ENCODE assay signal across 19 cellular contexts in the genomic region with DNA sequence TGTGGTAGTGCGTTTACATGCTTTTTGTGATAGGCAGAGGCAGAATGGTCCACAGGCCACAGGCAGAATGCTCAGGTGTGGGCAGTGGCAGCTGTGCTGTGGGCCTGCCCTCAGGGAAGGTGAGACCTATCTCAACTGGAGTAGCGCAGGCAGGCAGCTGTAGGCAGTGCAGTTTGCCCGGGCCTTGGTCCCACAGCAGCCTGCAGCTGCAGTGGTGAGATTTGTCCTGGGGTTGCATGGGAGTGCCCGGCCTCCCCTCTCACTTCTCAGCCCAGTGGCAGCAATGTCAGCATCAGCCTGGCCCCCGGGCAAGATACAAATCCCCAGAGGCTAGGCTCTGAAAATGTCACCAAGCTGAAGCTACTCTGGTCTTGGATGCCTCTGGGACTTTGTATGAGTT.
"Had no signal": no experiment of that assay in that cellular context is flagged by ENCODE, and none has a peak within 500 bp of the region (broad histone marks: within the 10 kb centered on the region; RNA-seq: fewer than 3 reads in every experiment).

No MANE protein-coding gene starts in this region.

- DNase-seq: esophagus squamous epithelium; foreskin fibroblast; kidney; left cardiac atrium; left ventricle myocardium inferior; lower lobe of right lung; mesenchymal stem cell; midbrain; psoas muscle; retina; spleen; stimulated activated CD4-positive, alpha-beta T cell treated with anti-CD3 and anti-CD28 coated beads, Interleukin-15, amount 100 ng/mL, for 24 hours; stimulated activated CD4-positive, alpha-beta T cell treated with anti-CD3 and anti-CD28 coated beads, Interleukin-1b, Interleukin-23, amount 100 ng/mL, for 48 hours; stimulated activated CD4-positive, alpha-beta T cell treated with anti-CD3 and anti-CD28 coated beads, Interleukin-4, amount 100 ng/mL, for 24 hours; stimulated activated naive CD8-positive, alpha-beta T cell treated with anti-CD3 and anti-CD28 coated beads, Interleukin-15, amount 100 ng/mL, for 72 hours; transverse colon had no signal

- H3K9me3 ChIP-seq: esophagus squamous epithelium, gastroesophageal sphincter, left ventricle myocardium inferior, lower lobe of right lung, neutrophil, psoas muscle, spleen, thoracic aorta, transverse colon had no signal

- H3K36me3 ChIP-seq: esophagus squamous epithelium, gastroesophageal sphincter, left ventricle myocardium inferior, lower lobe of right lung, neutrophil, spleen, thoracic aorta, transverse colon had no signal

- H3K27ac ChIP-seq: esophagus squamous epithelium, gastroesophageal sphincter, left ventricle myocardium inferior, lower lobe of right lung, neutrophil, psoas muscle, spleen, thoracic aorta, transverse colon had no signal

- H3K4me3 ChIP-seq: esophagus squamous epithelium, gastroesophageal sphincter, left ventricle myocardium inferior, lower lobe of right lung, psoas muscle, spleen, thoracic aorta, transverse colon had no signal

- H3K4me1 ChIP-seq: esophagus squamous epithelium, gastroesophageal sphincter, left ventricle myocardium inferior, lower lobe of right lung, psoas muscle, transverse colon had no signal
